1 cellular context compared by ENCODE assay signal in the genomic region with DNA sequence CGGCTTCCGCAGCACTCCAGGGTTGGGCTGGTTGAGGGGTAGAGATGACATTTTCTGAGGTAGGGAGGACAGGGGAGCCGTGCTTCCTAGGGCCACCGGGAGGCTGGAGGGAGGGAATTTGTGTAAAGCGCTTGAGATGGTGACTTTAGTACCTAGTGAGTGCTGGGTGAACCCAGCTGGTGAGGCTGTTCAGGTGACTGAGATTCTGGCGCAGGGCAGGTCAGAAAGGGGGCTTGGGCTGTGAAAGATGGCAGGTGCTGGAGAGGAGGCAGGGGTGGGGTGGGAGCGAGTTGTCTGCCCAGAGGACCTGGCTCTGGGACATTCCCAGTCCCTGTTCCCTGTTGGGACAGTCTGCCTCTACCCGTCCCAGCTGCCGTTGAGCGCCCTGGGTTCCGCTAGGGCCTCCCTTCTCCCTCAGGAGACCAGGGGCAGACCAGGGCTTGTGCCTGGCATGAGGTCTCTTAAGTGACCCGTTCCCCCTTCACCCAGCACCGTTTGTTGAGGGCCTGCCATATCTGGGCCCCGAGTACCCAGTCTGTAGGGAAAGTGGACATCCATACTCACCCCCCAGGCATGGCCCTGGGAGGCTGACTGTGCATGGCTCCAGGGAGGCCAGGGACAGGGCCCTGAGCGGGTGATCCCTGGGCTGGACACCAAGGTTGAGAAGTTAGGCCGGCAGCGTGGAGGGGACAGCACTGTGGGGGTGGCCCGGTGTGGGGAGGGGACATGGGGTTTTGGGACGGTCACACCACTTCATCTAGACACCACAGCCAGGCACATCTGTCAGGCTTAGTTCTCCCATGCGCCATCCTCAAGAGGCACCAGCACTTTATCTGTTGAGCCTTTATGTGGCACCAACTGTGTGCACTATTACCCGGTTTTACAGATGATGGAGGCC.
TF ChIP-seq lines count a peak whose summit lies in the region.

No MANE protein-coding gene starts in this region.

TF ChIP-seq in HCT116, 20 proteins besides CTCF, POLR2A, EP300 and RAD21:
- TF ChIP-seq SRF (IDR thresholded peaks at IDR 0.05; ENCODE audit: low read depth) (no peak), SIN3A (IDR thresholded peaks at IDR 0.05; ENCODE audit: low read depth) (0 out of 2 replicates have a peak, but pooled peaks have one; percentile 24)
